Comparison of ENCODE assay signal across 8 cellular contexts in genomic region chr12:11651785-11652184, GRCh38. TPM values are rescaled to one million over a fixed set of nuclear protein-coding genes. Genes with fewer than 3 reads are reported as not detected.
DNase-seq lines count a peak whose midpoint lies in the region; ATAC-seq and TF ChIP-seq lines count a peak whose summit lies in the region.

No MANE protein-coding gene starts in this region.

- DNase-seq in activated T-cell treated with anti-CD3 and anti-CD28 coated beads, Interleukin-2, amount 50 U/mL, for 72 hours, result no peak
- DNase-seq in activated T-cell treated with anti-CD3 and anti-CD28 coated beads, Interleukin-2, amount 50 U/mL, for 1 hour, result no peak
- DNase-seq in WTC11 (ENCODE audit: low spot score) (no peak), glomerular visceral epithelial cell (ENCODE audit: extremely low spot score) (peak; percentile 29), GM03348 (ENCODE audit: low spot score) (no peak), T1000 (lab: John Stamatoyannopoulos, UW) (no peak)

- CTCF ChIA-PET in WTC11 (lab: Charles Lee), result no interaction called here

- H3K4me1 ChIP-seq in skeletal muscle tissue (ENCODE audit: control insufficient read depth in 3 of 3, insufficient read depth in 3 of 3, low read length in 3 of 3), result peaks cover 16 to 37% (median 34%) of the 10 kb centered on the region in 3 donors

- POLR2A ChIA-PET in WTC11 (lab: Charles Lee), result no interaction called here

- H3K4me1 Mint-ChIP-seq in activated T-cell treated with anti-CD3 and anti-CD28 coated beads, Interleukin-2, amount 50 U/mL, for 72 hours (ENCODE audit: low read depth), result peaks cover 60% of the 10 kb centered on the region
- H3K4me1 Mint-ChIP-seq in WTC11, result peaks cover 50% of the 10 kb centered on the region

- H3K27me3 ChIP-seq in skeletal muscle tissue (ENCODE audit: control insufficient read depth in 3 of 3, insufficient read depth in 3 of 3, low read length in 3 of 3), result no peaks in the 10 kb centered on the region

- peaks cover 16 to 20% of the 10 kb centered on the region in 2 donors for H3K36me3 Mint-ChIP-seq in activated T-cell treated with anti-CD3 and anti-CD28 coated beads, Interleukin-2, amount 50 U/mL, for 72 hours (ENCODE audit: insufficient read depth in 2 of 2)
- H3K36me3 Mint-ChIP-seq in WTC11, result no peaks in the 10 kb centered on the region

- H3K9me3 ChIP-seq in skeletal muscle tissue (ENCODE audit: control insufficient read depth in 3 of 3, low read length in 3 of 3), result no peaks in the 10 kb centered on the region

- H3K4me3 Mint-ChIP-seq in activated T-cell treated with anti-CD3 and anti-CD28 coated beads, Interleukin-2, amount 50 U/mL, for 72 hours, result peak overlapping the region; percentile 93 to 98
- H3K4me3 Mint-ChIP-seq in WTC11, result peak overlapping the region; percentile 93

- ATAC-seq in activated T-cell treated with anti-CD3 and anti-CD28 coated beads, Interleukin-2, amount 50 U/mL, for 72 hours (replicated peaks in 1 of 2), result no peak
- ATAC-seq in WTC11, result no peak
- ATAC-seq in HG03039 (IDR thresholded peaks at IDR 0.05; ENCODE audit: unreplicated experiment), result no peak

- H3K9ac ChIP-seq in skeletal muscle tissue (ENCODE audit: low read depth in 1 of 3, low read length in 3 of 3), result peak overlapping the region; percentile 79 to 96 (median 88)

- peak overlapping the region; percentile 16 to 98 (median 85) for H3K4me3 ChIP-seq in skeletal muscle tissue (ENCODE audit: low read length in 3 of 3)

- TF ChIP-seq CTCF in WTC11 (IDR thresholded peaks at IDR 0.05), result no peak

- H3K27ac ChIP-seq in skeletal muscle tissue (ENCODE audit: low read depth, low read length), result peak overlapping the region; percentile 95

- H3K27me3 Mint-ChIP-seq in activated T-cell treated with anti-CD3 and anti-CD28 coated beads, Interleukin-2, amount 50 U/mL, for 72 hours (ENCODE audit: low read depth), result no peaks in the 10 kb centered on the region
- H3K27me3 Mint-ChIP-seq in WTC11 (ENCODE audit: low read depth), result no peaks in the 10 kb centered on the region

- H3K36me3 ChIP-seq in skeletal muscle tissue (ENCODE audit: control insufficient read depth in 3 of 3, insufficient read depth in 3 of 3, low read length in 3 of 3), result no peaks in the 10 kb centered on the region

- H3K9me3 Mint-ChIP-seq in activated T-cell treated with anti-CD3 and anti-CD28 coated beads, Interleukin-2, amount 50 U/mL, for 72 hours, result no peaks in the 10 kb centered on the region
- H3K9me3 Mint-ChIP-seq in WTC11, result no peaks in the 10 kb centered on the region

- peak overlapping the region; percentile 100 for H3K27ac Mint-ChIP-seq in activated T-cell treated with anti-CD3 and anti-CD28 coated beads, Interleukin-2, amount 50 U/mL, for 72 hours
- H3K27ac Mint-ChIP-seq in WTC11, result peak overlapping the region; percentile 48; the same call in 1 of the 2 replicates

TF ChIP-seq in WTC11, 78 proteins besides CTCF, POLR2A, EP300 and RAD21:
- TF ChIP-seq ZNF416 (CRISPR knock-in tag; IDR thresholded peaks at IDR 0.05), result no peak
- no peak for TF ChIP-seq MAX (CRISPR knock-in tag; IDR thresholded peaks at IDR 0.05)
- no peak for TF ChIP-seq ATF2 (CRISPR knock-in tag; IDR thresholded peaks at IDR 0.05; ENCODE audit: borderline replicate concordance, low read depth)
- TF ChIP-seq CREB1 (CRISPR knock-in tag; IDR thresholded peaks at IDR 0.05), result no peak
- no peak for TF ChIP-seq AFF4 (CRISPR knock-in tag; IDR thresholded peaks at IDR 0.05; ENCODE audit: borderline replicate concordance)
- no peak for TF ChIP-seq PRDM15 (CRISPR knock-in tag; IDR thresholded peaks at IDR 0.05)

RNA-seq across cellular contexts. Expression of gene ETV6, which starts 2.3 kb away (rescaled TPM):
- 100 to 1,000 TPM; 102 to 110 TPM for total RNA-seq in activated T-cell treated with anti-CD3 and anti-CD28 coated beads, Interleukin-2, amount 50 U/mL, for 72 hours
- 13.8 to 23.5 TPM (median 16.7 TPM) in 3 replicates for total RNA-seq in WTC11 (2021)
- 4.2 TPM for total RNA-seq in skeletal muscle tissue
